ENCODE assay signal across 13 cellular contexts in the genomic region with DNA sequence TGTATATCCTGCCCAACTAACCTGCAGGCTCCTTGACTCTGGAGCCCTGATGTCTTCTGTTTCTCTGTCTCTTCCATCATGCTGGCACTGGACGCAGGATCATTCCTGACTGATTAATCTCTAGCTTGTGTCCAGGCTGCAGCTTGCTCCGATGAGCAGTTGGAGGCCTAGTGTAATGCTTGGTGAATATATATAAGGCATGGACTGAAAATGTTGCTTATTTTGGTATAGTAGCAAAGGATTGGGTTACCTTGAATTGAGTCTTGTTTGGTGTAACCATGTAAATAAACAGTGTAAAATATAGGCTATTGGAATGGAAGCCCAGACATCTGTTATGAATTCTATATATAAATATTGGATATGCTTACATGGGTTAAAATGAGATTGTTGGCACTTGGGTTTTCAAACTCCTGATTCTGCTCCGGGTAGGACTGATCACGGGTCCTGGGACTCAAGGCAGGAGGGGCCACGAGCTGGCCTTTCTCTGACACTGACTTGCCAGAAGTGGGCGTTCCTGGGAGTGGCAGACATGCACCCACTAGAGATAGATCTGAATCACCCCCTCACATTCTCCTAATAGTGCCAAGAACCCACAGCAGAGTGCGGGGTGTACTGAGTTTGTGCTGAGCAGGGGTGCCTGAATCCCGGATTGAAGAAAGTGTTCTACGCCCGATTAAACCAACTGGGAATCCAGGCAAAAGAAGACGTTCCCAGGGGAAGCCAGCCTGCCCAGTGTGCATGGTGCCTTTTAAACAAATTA. TPM values are rescaled to one million over a fixed set of nuclear protein-coding genes. Genes with fewer than 3 reads are reported as not detected.
DNase-seq lines count a peak whose midpoint lies in the region; ATAC-seq and TF ChIP-seq lines count a peak whose summit lies in the region.
"Had no signal": no experiment of that assay in that cellular context is flagged by ENCODE, and none has a peak within 500 bp of the region (broad histone marks: within the 10 kb centered on the region; RNA-seq: fewer than 3 reads in every experiment).

No MANE protein-coding gene starts in this region.

- H3K27ac Mint-ChIP-seq in activated CD8-positive, alpha-beta T cell treated with anti-CD3 and anti-CD28 coated beads, Interleukin-2, amount 10 ng/mL, durations not matched to agents 7 days and 5 days: peak overlapping the region; percentile 54
- H3K27ac Mint-ChIP-seq in activated CD8-positive, alpha-beta T cell treated with anti-CD3 and anti-CD28 coated beads for 36 hours: no peak overlapping the region
- H3K27ac Mint-ChIP-seq: activated T-helper 2 cell treated with anti-CD3 and anti-CD28 coated beads, Interferon-gamma antibody, Interleukin-2, Interleukin-4, amounts not matched to agents 10 μg/mL and 5 μg/mL and 100 μg/mL, durations not matched to agents 14 hours and 24 hours and 36 hours; CD14-positive monocyte had no signal

- H3K27me3 Mint-ChIP-seq in activated CD8-positive, alpha-beta T cell treated with anti-CD3 and anti-CD28 coated beads, Interleukin-2, amount 10 ng/mL, durations not matched to agents 7 days and 5 days (ENCODE audit: low read depth): no peaks in the 10 kb centered on the region
- H3K27me3 Mint-ChIP-seq in activated CD8-positive, alpha-beta T cell treated with anti-CD3 and anti-CD28 coated beads for 36 hours: no peaks in the 10 kb centered on the region

- H4K20me1 ChIP-seq in mammary epithelial cell (ENCODE audit: insufficient read depth, low read length): no peaks in the 10 kb centered on the region

- dilution Hi-C loops in mammary epithelial cell (cut with HindIII; ENCODE audit: low sequenced_read_pairs): no loop called here

- no peaks in the 10 kb centered on the region for H3K27me3 ChIP-seq in mammary epithelial cell (ENCODE audit: insufficient read depth, low read length)
- no peaks in the 10 kb centered on the region for H3K27me3 ChIP-seq in transverse colon
- H3K27me3 ChIP-seq: gastrocnemius medialis had no signal

- no TSS peak for BruUV-seq in mammary epithelial cell (replicated peaks; lab: Mats Ljungman, UMichigan)

- H3K4me1 ChIP-seq in mammary epithelial cell (ENCODE audit: insufficient read depth, low read length) (peaks cover 45% of the 10 kb centered on the region), transverse colon (peaks cover 32 to 58% (median 36%) of the 10 kb centered on the region in 4 donors)

- TF ChIP-seq CTCF in activated CD8-positive, alpha-beta T cell treated with anti-CD3 and anti-CD28 coated beads for 36 hours (IDR thresholded peaks at IDR 0.05): no peak
- TF ChIP-seq CTCF in mammary epithelial cell (conservative IDR thresholded peaks at IDR 0.05 in 1 of 2, IDR thresholded peaks at IDR 0.05 in 1 of 2; ENCODE audit: extremely low read depth in 1 of 2, insufficient read depth in 1 of 2, low read depth in 1 of 2, low read length in 2 of 2) (no peak), transverse colon (IDR thresholded peaks at IDR 0.05) (no peak)

- 8% methylated on average over 11 of the region's 11 CpGs for WGBS in mammary epithelial cell (ENCODE audit: low coverage, missing lambda C conversion rate)
- WGBS in transverse colon (ENCODE audit: low coverage in 1 of 2), 2 donors: 60 to 62% methylated on average over 1 to 11 of the region's 11 CpGs

- H3K9me3 ChIP-seq in mammary epithelial cell (replicated peaks; ENCODE audit: insufficient read depth, low read length): no peaks in the 10 kb centered on the region
- no peaks in the 10 kb centered on the region for H3K9me3 ChIP-seq in transverse colon
- H3K9me3 ChIP-seq: gastrocnemius medialis had no signal

- peak overlapping the region; percentile 79 for H3K27ac ChIP-seq in mammary epithelial cell (ENCODE audit: insufficient read depth, low read depth, low read length)
- peak overlapping the region; percentile 20 to 74 (median 68) for H3K27ac ChIP-seq in transverse colon
- H3K27ac ChIP-seq: gastrocnemius medialis had no signal

- no peak overlapping the region for H3K4me3 Mint-ChIP-seq in activated CD8-positive, alpha-beta T cell treated with anti-CD3 and anti-CD28 coated beads, Interleukin-2, amount 10 ng/mL, durations not matched to agents 7 days and 5 days
- no peak overlapping the region for H3K4me3 Mint-ChIP-seq in activated CD8-positive, alpha-beta T cell treated with anti-CD3 and anti-CD28 coated beads for 36 hours

- no peak for TF ChIP-seq POLR2A in transverse colon (IDR thresholded peaks at IDR 0.05)

- in situ Hi-C loops in mammary epithelial cell (cut with MboI; ENCODE audit: low sequenced_read_pairs in 2 of 2): no loop called here
- in situ Hi-C loops in transverse colon (cut with MboI; ENCODE audit: low pct_ligation_motif_present in 1 of 4, low pct_unique_long_range_greater_than_20kb in 1 of 4, low sequenced_read_pairs in 3 of 4): no loop called here

- CTCF ChIA-PET in activated CD8-positive, alpha-beta T cell treated with anti-CD3 and anti-CD28 coated beads, Interleukin-2, amount 10 ng/mL, durations not matched to agents 7 days and 5 days (lab: Charles Lee): interaction anchor here (1.3 to 3.0 kb wide), 4 partner anchors 10 to 246 kb away, joined by 4 to 12 read pairs (median 4); no protein-coding TSS in a partner anchor
- CTCF ChIA-PET in activated CD8-positive, alpha-beta T cell treated with anti-CD3 and anti-CD28 coated beads for 36 hours (lab: Charles Lee): interaction anchor here (1.2 kb wide), 1 partner anchor 40 kb away, joined by 4 read pairs; no protein-coding TSS in a partner anchor
- CTCF ChIA-PET in mammary epithelial cell (lab: Charles Lee; ENCODE audit: low non-redundant PET): interaction anchor here (0.6 kb wide), 1 partner anchor 66 kb away, joined by 4 read pairs; the partner anchor contains the start of gene C11orf24

- H3K79me2 ChIP-seq in mammary epithelial cell (ENCODE audit: insufficient read depth, low read length): peaks cover 47% of the 10 kb centered on the region

- peak overlapping the region; percentile 35 for H3K9ac ChIP-seq in mammary epithelial cell (ENCODE audit: insufficient read depth, low read length)

- no peak for TF ChIP-seq EP300 in transverse colon (IDR thresholded peaks at IDR 0.05; ENCODE audit: low read depth)

- no peak for DNase-seq in activated CD8-positive, alpha-beta T cell treated with anti-CD3 and anti-CD28 coated beads, Interleukin-2, amount 10 ng/mL, durations not matched to agents 7 days and 5 days
- DNase-seq in activated CD8-positive, alpha-beta T cell treated with anti-CD3 and anti-CD28 coated beads for 36 hours: no peak
- peak; percentile 71 for DNase-seq in mammary epithelial cell
- DNase-seq in left lobe of liver (ENCODE audit: low spot score): no peak
- no peak for DNase-seq in transverse colon
- no peak for DNase-seq in SKM-1 (lab: John Stamatoyannopoulos, UW; ENCODE audit: unreplicated experiment)
- DNase-seq in UCSD-AML1 (lab: John Stamatoyannopoulos, UW; ENCODE audit: unreplicated experiment): no peak
- no peak for DNase-seq in foreskin melanocyte
- DNase-seq: occipital lobe, SIG-M5 had no signal

- no peaks in the 10 kb centered on the region for H3K36me3 ChIP-seq in mammary epithelial cell (ENCODE audit: insufficient read depth, low read length)
- no peaks in the 10 kb centered on the region for H3K36me3 ChIP-seq in transverse colon
- H3K36me3 ChIP-seq: gastrocnemius medialis had no signal

- ATAC-seq in activated CD8-positive, alpha-beta T cell treated with anti-CD3 and anti-CD28 coated beads, Interleukin-2, amount 10 ng/mL, durations not matched to agents 7 days and 5 days: no peak
- ATAC-seq in activated CD8-positive, alpha-beta T cell treated with anti-CD3 and anti-CD28 coated beads for 36 hours: no peak
- ATAC-seq in left lobe of liver: peak; percentile 25

- H3K4me3 ChIP-seq in mammary epithelial cell (replicated peaks in 1 of 3; ENCODE audit: insufficient read depth in 1 of 3, low read depth in 2 of 3, low read length in 3 of 3) (no peak overlapping the region), transverse colon (no peak overlapping the region)
- H3K4me3 ChIP-seq: gastrocnemius medialis had no signal

- peak overlapping the region; percentile 44 for H2AFZ ChIP-seq in mammary epithelial cell (ENCODE audit: low read depth, low read length)

- H3K36me3 Mint-ChIP-seq in activated CD8-positive, alpha-beta T cell treated with anti-CD3 and anti-CD28 coated beads, Interleukin-2, amount 10 ng/mL, durations not matched to agents 7 days and 5 days (ENCODE audit: low read depth): peaks cover 14% of the 10 kb centered on the region
- H3K36me3 Mint-ChIP-seq in activated CD8-positive, alpha-beta T cell treated with anti-CD3 and anti-CD28 coated beads for 36 hours (ENCODE audit: low read depth): no peaks in the 10 kb centered on the region
- H3K36me3 Mint-ChIP-seq: CD14-positive monocyte had no signal

- POLR2A ChIA-PET in activated CD8-positive, alpha-beta T cell treated with anti-CD3 and anti-CD28 coated beads, Interleukin-2, amount 10 ng/mL, durations not matched to agents 7 days and 5 days (lab: Charles Lee): no interaction called here
- POLR2A ChIA-PET in activated CD8-positive, alpha-beta T cell treated with anti-CD3 and anti-CD28 coated beads for 36 hours (lab: Charles Lee): no interaction called here

- peak overlapping the region; percentile 55 for H3K4me2 ChIP-seq in mammary epithelial cell (ENCODE audit: insufficient read depth, low read depth, low read length)

- intact Hi-C loops in activated CD8-positive, alpha-beta T cell treated with anti-CD3 and anti-CD28 coated beads for 36 hours (cut with micrococcal nuclease): no loop called here
- intact Hi-C loops in mammary epithelial cell (cut with micrococcal nuclease): loop anchor here (2.0 to 5.0 kb wide), 2 partner anchors 23 to 44 kb away; no protein-coding TSS in a partner anchor
- intact Hi-C loops in transverse colon (cut with DNase I; ENCODE audit: low total_unique reads): no loop called here

- H3K4me1 Mint-ChIP-seq in activated CD8-positive, alpha-beta T cell treated with anti-CD3 and anti-CD28 coated beads, Interleukin-2, amount 10 ng/mL, durations not matched to agents 7 days and 5 days (ENCODE audit: low read depth): peaks cover 78% of the 10 kb centered on the region
- peaks cover 47% of the 10 kb centered on the region for H3K4me1 Mint-ChIP-seq in activated CD8-positive, alpha-beta T cell treated with anti-CD3 and anti-CD28 coated beads for 36 hours (ENCODE audit: low read depth)

- no peaks in the 10 kb centered on the region for H3K9me3 Mint-ChIP-seq in activated CD8-positive, alpha-beta T cell treated with anti-CD3 and anti-CD28 coated beads, Interleukin-2, amount 10 ng/mL, durations not matched to agents 7 days and 5 days (ENCODE audit: insufficient read depth)
- no peaks in the 10 kb centered on the region for H3K9me3 Mint-ChIP-seq in activated CD8-positive, alpha-beta T cell treated with anti-CD3 and anti-CD28 coated beads for 36 hours
- H3K9me3 Mint-ChIP-seq: activated T-helper 2 cell treated with anti-CD3 and anti-CD28 coated beads, Interferon-gamma antibody, Interleukin-2, Interleukin-4, amounts not matched to agents 10 μg/mL and 5 μg/mL and 100 μg/mL, durations not matched to agents 14 hours and 24 hours and 36 hours; CD14-positive monocyte had no signal

RNA-seq across cellular contexts. Expression of gene LRP5, which starts 25.8 kb away (rescaled TPM):
- total RNA-seq in activated CD8-positive, alpha-beta T cell treated with anti-CD3 and anti-CD28 coated beads, Interleukin-2, amount 10 ng/mL, durations not matched to agents 7 days and 5 days: 10 to 100 TPM; 37.1 to 46.3 TPM
- 10 to 100 TPM; 10.5 to 15.3 TPM for total RNA-seq in activated CD8-positive, alpha-beta T cell treated with anti-CD3 and anti-CD28 coated beads for 36 hours
- 10 to 100 TPM; 32.6 to 41.7 TPM for total RNA-seq in mammary epithelial cell
- polyA plus RNA-seq in mammary epithelial cell: 13.5 TPM
- polyA minus RNA-seq in mammary epithelial cell: 19.7 TPM
- total RNA-seq in left lobe of liver: 114 TPM
- total RNA-seq in transverse colon: 100 to 1,000 TPM in 1 of 4 donors, 10 to 100 TPM in 3; 72.6 to 138 (median 82.3) TPM
